ENCODE assay signal across 8 cellular contexts in the genomic region with DNA sequence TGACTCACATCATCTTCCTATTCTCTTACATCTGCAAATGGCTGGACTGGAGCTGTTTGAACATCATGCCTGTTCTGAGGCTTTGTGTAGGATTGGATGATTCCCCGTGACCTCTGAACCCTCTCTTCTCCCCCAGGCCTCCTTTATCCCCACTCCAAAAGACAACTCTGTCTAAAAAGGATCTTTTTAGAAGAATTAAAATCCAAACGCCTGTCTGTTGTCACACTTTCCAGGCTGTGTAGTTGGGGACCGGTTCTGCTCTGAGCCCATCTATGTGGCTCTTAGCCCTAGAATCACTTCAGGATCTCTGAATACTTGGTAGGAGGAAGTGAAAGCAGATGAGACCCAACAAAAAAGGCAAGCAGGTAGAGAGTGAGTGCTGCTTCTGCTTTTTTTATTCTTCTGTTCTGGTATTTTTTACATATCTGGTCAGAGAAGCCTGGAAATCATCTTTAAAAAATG. TPM values are rescaled to one million over a fixed set of nuclear protein-coding genes. Genes with fewer than 3 reads are reported as not detected.
A peak's percentile ranks its signal among the peaks of the same experiment; 100 is the strongest.
DNase-seq lines count a peak whose midpoint lies in the region; ATAC-seq and TF ChIP-seq lines count a peak whose summit lies in the region.

No MANE protein-coding gene starts in this region.

- TF ChIP-seq CTCF in neutrophil (IDR thresholded peaks at IDR 0.05), result no peak
- TF ChIP-seq CTCF in gastrocnemius medialis (IDR thresholded peaks at IDR 0.05 in 4 of 5, conservative IDR thresholded peaks at IDR 0.05 in 1 of 5), result no peak
- TF ChIP-seq CTCF in vagina (IDR thresholded peaks at IDR 0.05), result no peak

- DNase-seq in SIG-M5 (lab: John Stamatoyannopoulos, UW), result peak; percentile 55
- DNase-seq in gastrocnemius medialis, result no peak
- DNase-seq in vagina (ENCODE audit: extremely low spot score in 2 of 2), result no peak
- no peak for DNase-seq in stimulated activated CD4-positive, alpha-beta T cell treated with anti-CD3 and anti-CD28 coated beads, Interleukin-2, amount 100 ng/mL, for 48 hours
- DNase-seq in iPS-NIHi7 (ENCODE audit: extremely low spot score), result no peak

- H3K4me3 ChIP-seq in neutrophil (ENCODE audit: low read depth in 1 of 2, low read length in 1 of 2) (peak overlapping the region; percentile 66 to 67), gastrocnemius medialis (no peak overlapping the region), vagina (no peak overlapping the region)

- ATAC-seq in GM19043 (IDR thresholded peaks at IDR 0.05; ENCODE audit: low read depth, unreplicated experiment) (peak; percentile 70), HG02938 (IDR thresholded peaks at IDR 0.05; ENCODE audit: unreplicated experiment) (peak; percentile 74), gastrocnemius medialis (no peak)

- TF ChIP-seq POLR2A in gastrocnemius medialis (IDR thresholded peaks at IDR 0.05) (no peak), vagina (IDR thresholded peaks at IDR 0.05) (no peak)

- peaks cover 43 to 49% of the 10 kb centered on the region in 2 experiments for H3K4me1 ChIP-seq in neutrophil (ENCODE audit: control insufficient read depth in 1 of 2, insufficient read depth in 1 of 2, low read depth in 1 of 2, low read length in 1 of 2)
- H3K4me1 ChIP-seq in gastrocnemius medialis, result no peaks in the 10 kb centered on the region
- H3K4me1 ChIP-seq in vagina, result no peaks in the 10 kb centered on the region

- no peaks in the 10 kb centered on the region for H3K27me3 ChIP-seq in neutrophil
- no peaks in the 10 kb centered on the region for H3K27me3 ChIP-seq in gastrocnemius medialis
- H3K27me3 ChIP-seq in vagina, result no peaks in the 10 kb centered on the region

- intact Hi-C loops in gastrocnemius medialis (cut with DNase I; ENCODE audit: low total_unique reads) (loop anchor here (10.0 kb wide), 1 partner anchor 189 kb away; a partner anchor contains a TSS), vagina (cut with DNase I) (no loop called here)

- no peaks in the 10 kb centered on the region for H3K36me3 ChIP-seq in neutrophil
- H3K36me3 ChIP-seq in gastrocnemius medialis, result no peaks in the 10 kb centered on the region
- H3K36me3 ChIP-seq in vagina, result no peaks in the 10 kb centered on the region

- H3K9me3 ChIP-seq in neutrophil (no peaks in the 10 kb centered on the region), gastrocnemius medialis (no peaks in the 10 kb centered on the region), vagina (peaks cover 4% of the 10 kb centered on the region)

- in situ Hi-C loops in gastrocnemius medialis (cut with MboI; ENCODE audit: low sequenced_read_pairs in 4 of 4), result no loop called here

- H3K27ac ChIP-seq in neutrophil, result peak overlapping the region; percentile 95
- no peak overlapping the region for H3K27ac ChIP-seq in gastrocnemius medialis
- H3K27ac ChIP-seq in vagina, result no peak overlapping the region

RNA-seq across cellular contexts. Expression of a gene that starts 0.6 kb away (rescaled TPM):
- total RNA-seq in gastrocnemius medialis (under 1 TPM in 1 of 4 donors, not detected in 3; 0.46 TPM), vagina (7.4 TPM)

RNA-seq across cellular contexts. Expression of a gene that starts 6.3 kb away (rescaled TPM):
- 1 to 10 TPM; 3.0 to 7.0 (median 6.5) TPM for total RNA-seq in gastrocnemius medialis
- 9.6 TPM for total RNA-seq in vagina

Comparison
In these comparisons a context has a peak if more than half of its experiments do, and no peak if none do; other contexts are left out.
1. ATAC-seq: peak in GM19043 (single experiment) and HG02938 (single experiment); none in gastrocnemius medialis (0 of 2).
2. H3K4me3 ChIP-seq: peak in neutrophil (2 of 2); none in gastrocnemius medialis (0 of 4) and vagina (0 of 2).